Comparison of ENCODE assay signal across 9 cellular contexts in the genomic region with DNA sequence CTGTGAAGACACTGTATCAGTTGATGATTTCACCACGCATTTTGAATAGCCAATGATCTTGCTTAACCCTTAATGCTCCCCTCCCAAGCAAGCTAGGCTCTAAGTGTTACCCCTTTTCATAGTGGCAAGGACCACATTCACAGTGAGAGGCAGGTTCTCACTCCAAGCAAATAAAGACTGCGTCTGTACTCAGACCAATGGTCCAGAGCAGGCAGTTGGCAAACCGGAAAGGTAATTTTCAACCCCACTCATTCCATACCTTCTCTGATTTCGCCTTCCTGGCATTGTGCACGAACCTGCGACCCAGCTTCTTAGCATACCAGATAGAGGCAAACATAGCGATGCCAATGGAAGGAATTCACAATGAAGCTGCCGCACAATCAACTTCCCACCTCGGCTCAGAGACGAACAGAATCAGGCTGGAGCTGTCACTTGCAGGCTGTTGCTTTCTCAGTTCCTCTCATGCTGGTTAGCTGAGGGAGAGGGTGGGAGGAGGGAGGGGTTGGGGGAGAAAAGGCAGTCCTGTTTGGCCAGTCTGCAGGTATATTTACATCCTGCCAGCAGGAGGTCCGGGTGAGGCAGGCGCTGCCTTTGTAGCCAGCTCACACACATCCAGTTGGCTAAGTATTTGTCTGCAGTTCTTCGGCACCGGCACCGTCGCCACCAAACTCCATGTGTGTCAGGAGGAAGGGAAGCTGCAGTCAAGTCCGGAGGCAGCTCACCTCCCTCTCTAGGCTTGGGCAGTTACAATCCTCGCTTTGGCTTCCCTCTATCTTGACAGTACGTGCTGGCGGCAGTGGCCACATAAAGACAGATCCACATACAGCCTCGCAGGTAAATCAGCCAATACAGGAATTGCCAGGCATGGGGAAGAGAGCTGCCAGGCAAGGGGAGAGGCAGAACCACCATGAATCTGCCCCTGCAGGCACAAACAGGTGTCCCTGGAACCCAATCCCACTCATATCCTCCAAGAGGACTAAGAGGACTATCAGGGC.
A peak's percentile ranks its signal among the peaks of the same experiment; 100 is the strongest.
DNase-seq lines count a peak whose midpoint lies in the region; ATAC-seq, FAIRE-seq and TF ChIP-seq lines count a peak whose summit lies in the region.
"Had no signal": no experiment of that assay in that cellular context is flagged by ENCODE, and none has a peak within 500 bp of the region (broad histone marks: within the 10 kb centered on the region; RNA-seq: fewer than 3 reads in every experiment).

No MANE protein-coding gene starts in this region.

- CTCF ChIA-PET in HEK293 (lab: Yijun Ruan, JAX): interaction anchor here (1.5 kb wide), 1 partner anchor 17 kb away, joined by 3 read pairs; no protein-coding TSS in a partner anchor

- ATAC-seq in GM18505 (IDR thresholded peaks at IDR 0.05; ENCODE audit: unreplicated experiment): peak; percentile 99
- peak; percentile 97 to 99 (median 98) for ATAC-seq in pancreas

- H3K27ac ChIP-seq in HEK293 (ENCODE audit: extremely low read depth, low read depth, low read length): no peak overlapping the region
- no peak overlapping the region for H3K27ac ChIP-seq in pancreas

- FAIRE-seq in pancreas (lab: Jason Lieb, UNC): no peak

- intact Hi-C loops in pancreas (cut with DNase I): no loop called here
- intact Hi-C loops in CD14-positive monocyte (cut with micrococcal nuclease): no loop called here

- H3K4me1 Mint-ChIP-seq in CD14-positive monocyte: no peaks in the 10 kb centered on the region

- H3K4me3 Mint-ChIP-seq in CD14-positive monocyte: no peak overlapping the region

- TF ChIP-seq POLR2A in GM18505 (IDR thresholded peaks at IDR 0.05; ENCODE audit: borderline replicate concordance, extremely low read depth, insufficient read depth, insufficient read length): no peak

- no peak for TF ChIP-seq CTCF in HEK293 (tag by site-specific recombination; IDR thresholded peaks at IDR 0.05)
- peak in 1 of 4 donors; percentile 23 for TF ChIP-seq CTCF in pancreas (IDR thresholded peaks at IDR 0.05)
- no peak for TF ChIP-seq CTCF in CD14-positive monocyte (IDR thresholded peaks at IDR 0.05)

- H3K36me3 ChIP-seq in HEK293 (ENCODE audit: control insufficient read depth in 2 of 2, insufficient read depth in 1 of 2, low read length in 2 of 2) (no peaks in the 10 kb centered on the region), endocrine pancreas (ENCODE audit: control insufficient read depth, insufficient read depth, low read length) (no peaks in the 10 kb centered on the region), pancreas (no peaks in the 10 kb centered on the region)

- DNase-seq in NCI-H2081 (lab: John Stamatoyannopoulos, UW) (peak; percentile 80 to 90), pancreas (peak; percentile 67 to 85 (median 76)), CD14-positive monocyte (ENCODE audit: low spot score) (no peak), CD1c-positive myeloid dendritic cell (ENCODE audit: extremely low spot score) (no peak)
- no peak for DNase-seq in stimulated activated CD4-positive, alpha-beta T cell treated with anti-CD3 and anti-CD28 coated beads, Interleukin-4, amount 100 ng/mL, for 24 hours
- DNase-seq: IMR-90 had no signal

- H3K4me3 ChIP-seq in HEK293 (ENCODE audit: low read depth, low read length) (peak overlapping the region; percentile 28), endocrine pancreas (ENCODE audit: control insufficient read depth, insufficient read depth, low read length) (peak overlapping the region; percentile 47), pancreas (peak overlapping the region in 2 of 4 donors; percentile 25 to 34)

- H3K36me3 Mint-ChIP-seq in CD14-positive monocyte: no peaks in the 10 kb centered on the region

- 1% methylated on average over 21 of the region's 21 CpGs for WGBS in pancreas, 2 donors

- H3K27me3 ChIP-seq in endocrine pancreas (ENCODE audit: control insufficient read depth, insufficient read depth, low read length) (no peaks in the 10 kb centered on the region), pancreas (no peaks in the 10 kb centered on the region)

- H3K9me3 Mint-ChIP-seq in CD14-positive monocyte: peaks cover 0 to 3% (median 0%) of the 10 kb centered on the region in 7 donors

- H3K4me1 ChIP-seq in HEK293 (ENCODE audit: control insufficient read depth, insufficient read depth, low read length) (no peaks in the 10 kb centered on the region), endocrine pancreas (ENCODE audit: control insufficient read depth, insufficient read depth, low read length) (no peaks in the 10 kb centered on the region), pancreas (peaks cover 0 to 4% (median 0%) of the 10 kb centered on the region in 3 donors)

- POLR2A ChIA-PET in HEK293 (lab: Yijun Ruan, JAX): no interaction called here

- H3K27ac Mint-ChIP-seq in CD14-positive monocyte: no peak overlapping the region

- H3K9me3 ChIP-seq in HEK293 (ENCODE audit: control insufficient read depth, insufficient read depth, low read depth, low read length): no peaks in the 10 kb centered on the region
- H3K9me3 ChIP-seq in endocrine pancreas (ENCODE audit: control insufficient read depth, low read length): no peaks in the 10 kb centered on the region
- H3K9me3 ChIP-seq in pancreas: no peaks in the 10 kb centered on the region

- H3K27me3 Mint-ChIP-seq in CD14-positive monocyte (ENCODE audit: low read depth in 3 of 3): peaks cover 0 to 4% (median 1%) of the 10 kb centered on the region in 3 donors

- H3K9ac ChIP-seq in endocrine pancreas (ENCODE audit: control insufficient read depth, insufficient read depth, low read length): no peak overlapping the region

TF ChIP-seq in HEK293, 187 proteins besides CTCF, POLR2A, EP300 and RAD21:
- TF ChIP-seq ZNF510 (tag by site-specific recombination; IDR thresholded peaks at IDR 0.05; ENCODE audit: insufficient replicate concordance): no peak
- no peak for TF ChIP-seq ZNF837 (tag by site-specific recombination; IDR thresholded peaks at IDR 0.05)
- TF ChIP-seq, protein P1, sequence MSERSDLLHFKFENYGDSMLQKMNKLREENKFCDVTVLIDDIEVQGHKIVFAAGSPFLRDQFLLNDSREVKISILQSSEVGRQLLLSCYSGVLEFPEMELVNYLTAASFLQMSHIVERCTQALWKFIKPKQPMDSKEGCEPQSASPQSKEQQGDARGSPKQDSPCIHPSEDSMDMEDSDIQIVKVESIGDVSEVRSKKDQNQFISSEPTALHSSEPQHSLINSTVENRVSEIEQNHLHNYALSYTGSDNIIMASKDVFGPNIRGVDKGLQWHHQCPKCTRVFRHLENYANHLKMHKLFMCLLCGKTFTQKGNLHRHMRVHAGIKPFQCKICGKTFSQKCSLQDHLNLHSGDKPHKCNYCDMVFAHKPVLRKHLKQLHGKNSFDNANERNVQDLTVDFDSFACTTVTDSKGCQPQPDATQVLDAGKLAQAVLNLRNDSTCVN (tag by site-specific recombination; optimal IDR thresholded peaks at IDR 0.05): no peak
- no peak for TF ChIP-seq ZNF274 (IDR thresholded peaks at IDR 0.05; ENCODE audit: low read length)
- no peak for TF ChIP-seq ZNF274 (tag by site-specific recombination; IDR thresholded peaks at IDR 0.05; ENCODE audit: borderline replicate concordance)
- no peak for TF ChIP-seq ZNF335 (tag by site-specific recombination; conservative IDR thresholded peaks at IDR 0.05)
- no peak for TF ChIP-seq ZBTB1 (tag by site-specific recombination; IDR thresholded peaks at IDR 0.05)
- no peak for TF ChIP-seq GFI1B (tag by site-specific recombination; IDR thresholded peaks at IDR 0.05)
- TF ChIP-seq ZNF610 (tag by site-specific recombination; IDR thresholded peaks at IDR 0.05; ENCODE audit: borderline replicate concordance): no peak
- TF ChIP-seq GLIS1 (tag by site-specific recombination; IDR thresholded peaks at IDR 0.05): no peak

Comparison
In these comparisons a context has a peak if more than half of its experiments do, and no peak if none do; other contexts are left out.
1. DNase-seq: peak in NCI-H2081 (2 of 2) and pancreas (6 of 6); none in CD14-positive monocyte (single experiment), stimulated activated CD4-positive, alpha-beta T cell treated with anti-CD3 and anti-CD28 coated beads, Interleukin-4, amount 100 ng/mL, for 24 hours (single experiment) and CD1c-positive myeloid dendritic cell (single experiment).